25 cellular contexts compared by ENCODE assay signal in genomic region chr2:879540-879939, GRCh38.
DNase-seq lines count a peak whose midpoint lies in the region; ATAC-seq and TF ChIP-seq lines count a peak whose summit lies in the region.
"Had no signal": no experiment of that assay in that cellular context is flagged by ENCODE, and none has a peak within 500 bp of the region (broad histone marks: within the 10 kb centered on the region; RNA-seq: fewer than 3 reads in every experiment).

No MANE protein-coding gene starts in this region.

- H3K9me3 ChIP-seq in endodermal cell (ENCODE audit: control insufficient read depth, low read length): no peaks in the 10 kb centered on the region
- no peaks in the 10 kb centered on the region for H3K9me3 ChIP-seq in BE2C
- H3K9me3 ChIP-seq: A549 had no signal

- no peaks in the 10 kb centered on the region for H3K36me3 Mint-ChIP-seq in activated CD8-positive, alpha-beta memory T cell treated with anti-CD3 and anti-CD28 coated beads, Interleukin-2, amount 10 ng/mL, durations not matched to agents 7 days and 5 days
- H3K36me3 Mint-ChIP-seq in endodermal cell (ENCODE audit: low read depth) (no peaks in the 10 kb centered on the region), nephron progenitor cell (ENCODE audit: low read depth) (peaks cover 5% of the 10 kb centered on the region)
- no peaks in the 10 kb centered on the region for H3K36me3 Mint-ChIP-seq in T-helper 2 cell treated with Interferon-gamma antibody and Interleukin-4, amounts not matched to agents 5 μg/mL and 100 μg/mL, for 36 hours (ENCODE audit: low read depth)
- H3K36me3 Mint-ChIP-seq: CD14-positive monocyte; CD4-positive, alpha-beta memory T cell; CD4-positive, CD25-positive, alpha-beta regulatory T cell; CD8-positive, alpha-beta memory T cell had no signal

- H3K4me3 ChIP-seq in endodermal cell (ENCODE audit: low read length): no peak overlapping the region
- H3K4me3 ChIP-seq in BE2C (ENCODE audit: low read depth, low read length): no peak overlapping the region
- H3K4me3 ChIP-seq: A549, BLaER1 had no signal

- WGBS in endodermal cell (ENCODE audit: insufficient coverage in 1 of 2, insufficient read length in 1 of 2), 2 experiments: 92 to 93% methylated on average over 16 of the region's 16 CpGs

- no peak overlapping the region for H3K4me3 Mint-ChIP-seq in activated CD8-positive, alpha-beta memory T cell treated with anti-CD3 and anti-CD28 coated beads, Interleukin-2, amount 10 ng/mL, durations not matched to agents 7 days and 5 days
- no peak overlapping the region for H3K4me3 Mint-ChIP-seq in endodermal cell
- H3K4me3 Mint-ChIP-seq in nephron progenitor cell: peak overlapping the region; percentile 30
- H3K4me3 Mint-ChIP-seq in T-helper 2 cell treated with Interferon-gamma antibody and Interleukin-4, amounts not matched to agents 5 μg/mL and 100 μg/mL, for 36 hours: no peak overlapping the region
- H3K4me3 Mint-ChIP-seq: B cell; CD14-positive monocyte; CD4-positive, alpha-beta memory T cell; CD4-positive, CD25-positive, alpha-beta regulatory T cell; CD8-positive, alpha-beta memory T cell had no signal

- H3K9me3 Mint-ChIP-seq in activated CD8-positive, alpha-beta memory T cell treated with anti-CD3 and anti-CD28 coated beads, Interleukin-2, amount 10 ng/mL, durations not matched to agents 7 days and 5 days (ENCODE audit: low read depth): no peaks in the 10 kb centered on the region
- H3K9me3 Mint-ChIP-seq in endodermal cell (no peaks in the 10 kb centered on the region), nephron progenitor cell (peaks cover 11% of the 10 kb centered on the region)
- no peaks in the 10 kb centered on the region for H3K9me3 Mint-ChIP-seq in T-helper 2 cell treated with Interferon-gamma antibody and Interleukin-4, amounts not matched to agents 5 μg/mL and 100 μg/mL, for 36 hours
- H3K9me3 Mint-ChIP-seq: CD4-positive, alpha-beta memory T cell; CD8-positive, alpha-beta memory T cell had no signal

- ATAC-seq in activated CD8-positive, alpha-beta memory T cell treated with anti-CD3 and anti-CD28 coated beads, Interleukin-2, amount 10 ng/mL, durations not matched to agents 7 days and 5 days: no peak
- ATAC-seq: A549 had no signal

- peak; percentile 25 for DNase-seq in activated CD8-positive, alpha-beta memory T cell treated with anti-CD3 and anti-CD28 coated beads, Interleukin-2, amount 50 U/mL, for 48 hours
- DNase-seq in activated CD8-positive, alpha-beta memory T cell treated with anti-CD3 and anti-CD28 coated beads, Interleukin-2, amount 10 ng/mL, durations not matched to agents 7 days and 5 days: no peak
- DNase-seq in endodermal cell (peak; percentile 20), nephron progenitor cell (no peak), ureter (ENCODE audit: low spot score) (peak; percentile 17), BE2C (no peak), hippocampal formation (lab: John Stamatoyannopoulos, UW) (no peak)
- DNase-seq in T-helper 2 cell treated with Interferon-gamma antibody and Interleukin-4, amounts not matched to agents 5 μg/mL and 100 μg/mL, for 36 hours (ENCODE audit: low spot score): no peak
- DNase-seq: AML-193; C1 segment of cervical spinal cord; CD4-positive, alpha-beta memory T cell; CD4-positive, CD25-positive, alpha-beta regulatory T cell; CD8-positive, alpha-beta memory T cell; COR-L47; DMS 273 treated with DMSO at 0.1 percent for 48 hours; DMS153; DMS53; DMS79; EL; GDM1 had no signal

- H3K27me3 ChIP-seq in endodermal cell (ENCODE audit: control insufficient read depth, insufficient read depth, low read length, poor library complexity, severe bottlenecking): no peaks in the 10 kb centered on the region
- H3K27me3 ChIP-seq in BE2C: no peaks in the 10 kb centered on the region
- H3K27me3 ChIP-seq: BLaER1 had no signal

- H3K36me3 ChIP-seq in endodermal cell (ENCODE audit: control insufficient read depth, insufficient read depth, low read length) (no peaks in the 10 kb centered on the region), BE2C (no peaks in the 10 kb centered on the region)
- H3K36me3 ChIP-seq: BLaER1 had no signal

- no peak overlapping the region for H3K27ac Mint-ChIP-seq in activated CD8-positive, alpha-beta memory T cell treated with anti-CD3 and anti-CD28 coated beads, Interleukin-2, amount 10 ng/mL, durations not matched to agents 7 days and 5 days
- H3K27ac Mint-ChIP-seq in endodermal cell (no peak overlapping the region), nephron progenitor cell (peak overlapping the region; percentile 48)
- no peak overlapping the region for H3K27ac Mint-ChIP-seq in T-helper 2 cell treated with Interferon-gamma antibody and Interleukin-4, amounts not matched to agents 5 μg/mL and 100 μg/mL, for 36 hours
- H3K27ac Mint-ChIP-seq: B cell; CD14-positive monocyte; CD4-positive, alpha-beta memory T cell; CD4-positive, CD25-positive, alpha-beta regulatory T cell had no signal

- H3K27ac ChIP-seq in endodermal cell (ENCODE audit: low read depth, low read length): no peak overlapping the region
- H3K27ac ChIP-seq: 22Rv1, A549, BLaER1 had no signal

- H3K4me1 Mint-ChIP-seq in activated CD8-positive, alpha-beta memory T cell treated with anti-CD3 and anti-CD28 coated beads, Interleukin-2, amount 10 ng/mL, durations not matched to agents 7 days and 5 days: no peaks in the 10 kb centered on the region
- H3K4me1 Mint-ChIP-seq in endodermal cell (peaks cover 3% of the 10 kb centered on the region), nephron progenitor cell (peaks cover 55% of the 10 kb centered on the region)
- no peaks in the 10 kb centered on the region for H3K4me1 Mint-ChIP-seq in T-helper 2 cell treated with Interferon-gamma antibody and Interleukin-4, amounts not matched to agents 5 μg/mL and 100 μg/mL, for 36 hours (ENCODE audit: low read depth)
- H3K4me1 Mint-ChIP-seq: B cell; CD14-positive monocyte; CD4-positive, alpha-beta memory T cell; CD4-positive, CD25-positive, alpha-beta regulatory T cell; CD8-positive, alpha-beta memory T cell had no signal

- H3K4me1 ChIP-seq in endodermal cell (ENCODE audit: control insufficient read depth, insufficient read depth, low read length): no peaks in the 10 kb centered on the region
- H3K4me1 ChIP-seq in BE2C: no peaks in the 10 kb centered on the region
- H3K4me1 ChIP-seq: A549 had no signal

- CTCF ChIA-PET in activated CD8-positive, alpha-beta memory T cell treated with anti-CD3 and anti-CD28 coated beads, Interleukin-2, amount 10 ng/mL, durations not matched to agents 7 days and 5 days (lab: Charles Lee): no interaction called here

- peaks cover 15% of the 10 kb centered on the region for H3K27me3 Mint-ChIP-seq in activated CD8-positive, alpha-beta memory T cell treated with anti-CD3 and anti-CD28 coated beads, Interleukin-2, amount 10 ng/mL, durations not matched to agents 7 days and 5 days
- H3K27me3 Mint-ChIP-seq in endodermal cell (ENCODE audit: insufficient read depth) (peaks cover 10% of the 10 kb centered on the region), nephron progenitor cell (ENCODE audit: low read depth, poor library complexity) (peaks cover 33% of the 10 kb centered on the region)
- H3K27me3 Mint-ChIP-seq in T-helper 2 cell treated with Interferon-gamma antibody and Interleukin-4, amounts not matched to agents 5 μg/mL and 100 μg/mL, for 36 hours (ENCODE audit: low read depth): peaks cover 13% of the 10 kb centered on the region
- H3K27me3 Mint-ChIP-seq: CD4-positive, CD25-positive, alpha-beta regulatory T cell had no signal

- no peak overlapping the region for H3K9ac ChIP-seq in endodermal cell (ENCODE audit: extremely low read depth, low read length, poor library complexity, severe bottlenecking)
- H3K9ac ChIP-seq: BLaER1 had no signal

- TF ChIP-seq CTCF in endodermal cell (conservative IDR thresholded peaks at IDR 0.05) (no peak), nephron progenitor cell (IDR thresholded peaks at IDR 0.05) (no peak), BE2C (IDR thresholded peaks at IDR 0.05; ENCODE audit: low read depth, low read length) (no peak)

Comparison
In these comparisons a context has a peak if more than half of its experiments do, and no peak if none do; other contexts are left out.
1. DNase-seq: peak in activated CD8-positive, alpha-beta memory T cell treated with anti-CD3 and anti-CD28 coated beads, Interleukin-2, amount 50 U/mL, for 48 hours (single experiment), endodermal cell (single experiment) and ureter (single experiment); none in activated CD8-positive, alpha-beta memory T cell treated with anti-CD3 and anti-CD28 coated beads, Interleukin-2, amount 10 ng/mL, durations not matched to agents 7 days and 5 days (single experiment), nephron progenitor cell (single experiment), BE2C (single experiment), hippocampal formation (0 of 2) and T-helper 2 cell treated with Interferon-gamma antibody and Interleukin-4, amounts not matched to agents 5 μg/mL and 100 μg/mL, for 36 hours (single experiment).